Comparison of ENCODE assay signal across 26 cellular contexts in genomic region chr3:111800472-111800871, GRCh38. TPM values are rescaled to one million over a fixed set of nuclear protein-coding genes. Genes with fewer than 3 reads are reported as not detected.
DNase-seq lines count a peak whose midpoint lies in the region; ATAC-seq, FAIRE-seq and TF ChIP-seq lines count a peak whose summit lies in the region.
"Had no signal": no experiment of that assay in that cellular context is flagged by ENCODE, and none has a peak within 500 bp of the region (broad histone marks: within the 10 kb centered on the region; RNA-seq: fewer than 3 reads in every experiment).

No MANE protein-coding gene starts in this region.

- no peak overlapping the region for H2AFZ ChIP-seq in HepG2 (ENCODE audit: low read length)
- peak overlapping the region; percentile 48 for H2AFZ ChIP-seq in smooth muscle cell (ENCODE audit: low read depth)

- TF ChIP-seq EP300 in HepG2 (IDR thresholded peaks at IDR 0.05; ENCODE audit: low read depth in 2 of 2, low read length in 2 of 2) (no peak), HepG2 (CRISPR knock-in tag; IDR thresholded peaks at IDR 0.05; ENCODE audit: borderline replicate concordance) (no peak)

- no peaks in the 10 kb centered on the region for H3K79me2 ChIP-seq in HepG2 (ENCODE audit: insufficient read depth, low read length)
- no peaks in the 10 kb centered on the region for H3K79me2 ChIP-seq in smooth muscle cell (ENCODE audit: low read depth)

- no peak for DNase-seq in D721Med (ENCODE audit: insufficient read length, low spot score)
- no peak for DNase-seq in adipocyte (ENCODE audit: low read depth)
- DNase-seq in HepG2 (ENCODE audit: low spot score) = no peak
- no peak for DNase-seq in smooth muscle cell (lab: John Stamatoyannopoulos, UW; ENCODE audit: unreplicated experiment)
- DNase-seq in dedifferentiated amniotic fluid mesenchymal stem cell (ENCODE audit: extremely low spot score) = no peak
- no peak for DNase-seq in activated T-cell treated with anti-CD3 and anti-CD28 coated beads, Interleukin-2, amount 50 U/mL, for 72 hours
- DNase-seq in type B pancreatic cell (ENCODE audit: extremely low spot score, unreplicated experiment) = no peak
- DNase-seq: activated CD4-positive, alpha-beta T cell treated with anti-CD3 and anti-CD28 coated beads for 48 hours; activated CD8-positive, alpha-beta memory T cell treated with anti-CD3 and anti-CD28 coated beads, Interleukin-2, amount 10 ng/mL, durations not matched to agents 7 days and 5 days; central memory CD4-positive, alpha-beta T cell; H7; Karpas-422; left cardiac atrium; NCI-H1048; NCI-H187 treated with DMSO at 0.1 percent for 48 hours; NCI-H526 treated with DMSO at 0.1 percent for 48 hours; stimulated activated CD8-positive, alpha-beta memory T cell treated with anti-CD3 and anti-CD28 coated beads, Interleukin-4, amount 100 ng/mL, for 48 hours had no signal

- FAIRE-seq in D721Med (lab: Jason Lieb, UNC) (peak; percentile 56), HepG2 (lab: Jason Lieb, UNC) (no peak)
- FAIRE-seq: GM12891 had no signal

- no peak overlapping the region for H3K27ac ChIP-seq in HepG2 (ENCODE audit: extremely low read length, insufficient read depth, low read length)
- peak overlapping the region; percentile 90 for H3K27ac ChIP-seq in smooth muscle cell (ENCODE audit: low read depth)
- H3K27ac ChIP-seq: SK-N-MC, VCaP had no signal

- CTCF ChIA-PET in HepG2 (lab: Yijun Ruan, JAX; ENCODE audit: low intra/inter-chr PET ratio, low total read pairs) = no interaction called here

- H3K27me3 ChIP-seq in adipocyte (replicated peaks; ENCODE audit: control insufficient read depth, insufficient read depth, low read length) = no peaks in the 10 kb centered on the region
- H3K27me3 ChIP-seq in HepG2 (ENCODE audit: control insufficient read depth in 1 of 2, insufficient read depth in 2 of 2, low read length in 2 of 2) = no peaks in the 10 kb centered on the region
- no peaks in the 10 kb centered on the region for H3K27me3 ChIP-seq in smooth muscle cell (ENCODE audit: low read depth)
- H3K27me3 ChIP-seq: ascending aorta had no signal

- H3K9ac ChIP-seq in adipocyte (ENCODE audit: low read length) (peak overlapping the region; percentile 66), HepG2 (ENCODE audit: insufficient read depth, low read depth, low read length) (no peak overlapping the region), smooth muscle cell (ENCODE audit: low read depth) (no peak overlapping the region)

- no peak for TF ChIP-seq POLR2A in HepG2 (IDR thresholded peaks at IDR 0.05; ENCODE audit: insufficient read depth in 1 of 2, low read depth in 2 of 2, low read length in 2 of 2)

- H3K9me3 Mint-ChIP-seq in activated T-cell treated with anti-CD3 and anti-CD28 coated beads, Interleukin-2, amount 50 U/mL, for 72 hours = peaks cover 3% of the 10 kb centered on the region in 2 donors
- H3K9me3 Mint-ChIP-seq in type B pancreatic cell = peaks cover 4% of the 10 kb centered on the region
- H3K9me3 Mint-ChIP-seq: activated naive CD4-positive, alpha-beta T cell treated with anti-CD3 and anti-CD28 coated beads, Interleukin-2, amount 50 U/mL, for 24 hours had no signal

- H3K27me3 Mint-ChIP-seq in activated T-cell treated with anti-CD3 and anti-CD28 coated beads, Interleukin-2, amount 50 U/mL, for 72 hours (ENCODE audit: low read depth) = no peaks in the 10 kb centered on the region
- H3K27me3 Mint-ChIP-seq in type B pancreatic cell = no peaks in the 10 kb centered on the region
- H3K27me3 Mint-ChIP-seq: activated naive CD4-positive, alpha-beta T cell treated with anti-CD3 and anti-CD28 coated beads, Interleukin-2, amount 50 U/mL, for 24 hours had no signal

- no peaks in the 10 kb centered on the region for H3K9me3 ChIP-seq in adipocyte (ENCODE audit: control insufficient read depth, low read length)
- no peaks in the 10 kb centered on the region for H3K9me3 ChIP-seq in HepG2 (ENCODE audit: low read length)
- no peaks in the 10 kb centered on the region for H3K9me3 ChIP-seq in smooth muscle cell (replicated peaks; ENCODE audit: low read depth)
- H3K9me3 ChIP-seq: ascending aorta had no signal

- peaks cover 58% of the 10 kb centered on the region for H3K4me1 ChIP-seq in adipocyte (ENCODE audit: control insufficient read depth, insufficient read depth, low read length)
- H3K4me1 ChIP-seq in HepG2 (ENCODE audit: insufficient read depth, low read length) = peaks cover 15% of the 10 kb centered on the region
- no peaks in the 10 kb centered on the region for H3K4me1 ChIP-seq in smooth muscle cell (ENCODE audit: low read depth)

- H3K4me3 Mint-ChIP-seq in activated T-cell treated with anti-CD3 and anti-CD28 coated beads, Interleukin-2, amount 50 U/mL, for 72 hours = no peak overlapping the region
- H3K4me3 Mint-ChIP-seq in type B pancreatic cell = no peak overlapping the region
- H3K4me3 Mint-ChIP-seq: activated CD8-positive, alpha-beta memory T cell treated with anti-CD3 and anti-CD28 coated beads, Interleukin-2, amount 10 ng/mL, durations not matched to agents 7 days and 5 days; activated naive CD4-positive, alpha-beta T cell treated with anti-CD3 and anti-CD28 coated beads, Interleukin-2, amount 50 U/mL, for 24 hours; activated T-helper 1 cell treated with anti-CD3 and anti-CD28 coated beads, Interleukin-12 subunit alpha, Interleukin-12 subunit beta, Interleukin-2, Interleukin-4 antibody, amounts not matched to agents 30 ng/mL and 10 ng/mL and 1 ng/mL, durations not matched to agents 14 hours and 24 hours and 36 hours; CD14-positive monocyte had no signal

- H3K4me1 Mint-ChIP-seq in activated T-cell treated with anti-CD3 and anti-CD28 coated beads, Interleukin-2, amount 50 U/mL, for 72 hours (ENCODE audit: low read depth) = no peaks in the 10 kb centered on the region
- peaks cover 20% of the 10 kb centered on the region for H3K4me1 Mint-ChIP-seq in type B pancreatic cell (ENCODE audit: unreplicated experiment)
- H3K4me1 Mint-ChIP-seq: activated CD8-positive, alpha-beta memory T cell treated with anti-CD3 and anti-CD28 coated beads, Interleukin-2, amount 10 ng/mL, durations not matched to agents 7 days and 5 days; activated naive CD4-positive, alpha-beta T cell treated with anti-CD3 and anti-CD28 coated beads, Interleukin-2, amount 50 U/mL, for 24 hours had no signal

- intact Hi-C loops in HepG2 (cut with micrococcal nuclease; ENCODE audit: unreplicated experiment) = no loop called here

- H3F3A ChIP-seq in smooth muscle cell (ENCODE audit: low read depth) = peaks cover 27% of the 10 kb centered on the region

- H3K27ac Mint-ChIP-seq in activated T-cell treated with anti-CD3 and anti-CD28 coated beads, Interleukin-2, amount 50 U/mL, for 72 hours = no peak overlapping the region
- H3K27ac Mint-ChIP-seq in type B pancreatic cell = no peak overlapping the region
- H3K27ac Mint-ChIP-seq: activated CD8-positive, alpha-beta memory T cell treated with anti-CD3 and anti-CD28 coated beads, Interleukin-2, amount 10 ng/mL, durations not matched to agents 7 days and 5 days; activated naive CD4-positive, alpha-beta T cell treated with anti-CD3 and anti-CD28 coated beads, Interleukin-2, amount 50 U/mL, for 24 hours; activated T-helper 1 cell treated with anti-CD3 and anti-CD28 coated beads, Interleukin-12 subunit alpha, Interleukin-12 subunit beta, Interleukin-2, Interleukin-4 antibody, amounts not matched to agents 30 ng/mL and 10 ng/mL and 1 ng/mL, durations not matched to agents 14 hours and 24 hours and 36 hours; CD14-positive monocyte had no signal

- TF ChIP-seq CTCF in D721Med (IDR thresholded peaks at IDR 0.05; ENCODE audit: insufficient read depth, missing control alignments) (no peak), HepG2 (CRISPR knock-in tag; IDR thresholded peaks at IDR 0.05) (no peak), smooth muscle cell (IDR thresholded peaks at IDR 0.05; ENCODE audit: borderline replicate concordance, insufficient read depth, poor library complexity, severe bottlenecking) (no peak), type B pancreatic cell (conservative IDR thresholded peaks at IDR 0.05) (no peak)

- BruUV-seq in HepG2 (replicated peaks; lab: Mats Ljungman, UMichigan) = no TSS peak

- no peak for TF ChIP-seq RAD21 in HepG2 (CRISPR knock-in tag; IDR thresholded peaks at IDR 0.05)

- H3K4me3 ChIP-seq in adipocyte (ENCODE audit: low read length) = peak overlapping the region; percentile 18
- no peak overlapping the region for H3K4me3 ChIP-seq in HepG2 (replicated peaks in 1 of 3; ENCODE audit: insufficient read depth in 1 of 3, low read depth in 2 of 3, low read length in 3 of 3)
- H3K4me3 ChIP-seq in smooth muscle cell = no peak overlapping the region
- H3K4me3 ChIP-seq: ascending aorta, SK-N-MC had no signal

- no peak overlapping the region for H3K4me2 ChIP-seq in HepG2 (ENCODE audit: low read depth, low read length)
- peak overlapping the region; percentile 18 for H3K4me2 ChIP-seq in smooth muscle cell

- ATAC-seq in HepG2 (peak; percentile 44; the same call in 1 of the 3 replicates), GM21717 (IDR thresholded peaks at IDR 0.05; ENCODE audit: unreplicated experiment) (no peak)
- no peak for ATAC-seq in activated T-cell treated with anti-CD3 and anti-CD28 coated beads, Interleukin-2, amount 50 U/mL, for 72 hours (replicated peaks in 1 of 2)
- ATAC-seq: activated CD8-positive, alpha-beta memory T cell treated with anti-CD3 and anti-CD28 coated beads, Interleukin-2, amount 10 ng/mL, durations not matched to agents 7 days and 5 days; left cardiac atrium; sciatic nerve had no signal

- no peaks in the 10 kb centered on the region; the same call in 1 of the 2 replicates for H4K20me1 ChIP-seq in HepG2 (ENCODE audit: insufficient read depth, low read length)
- no peaks in the 10 kb centered on the region for H4K20me1 ChIP-seq in smooth muscle cell (ENCODE audit: low read depth)

- H3K36me3 Mint-ChIP-seq in activated T-cell treated with anti-CD3 and anti-CD28 coated beads, Interleukin-2, amount 50 U/mL, for 72 hours (ENCODE audit: insufficient read depth in 2 of 2) = peaks cover 0 to 3% of the 10 kb centered on the region in 2 donors
- no peaks in the 10 kb centered on the region for H3K36me3 Mint-ChIP-seq in type B pancreatic cell
- H3K36me3 Mint-ChIP-seq: activated CD8-positive, alpha-beta memory T cell treated with anti-CD3 and anti-CD28 coated beads, Interleukin-2, amount 10 ng/mL, durations not matched to agents 7 days and 5 days; activated naive CD4-positive, alpha-beta T cell treated with anti-CD3 and anti-CD28 coated beads, Interleukin-2, amount 50 U/mL, for 24 hours; CD14-positive monocyte had no signal

- POLR2A ChIA-PET in HepG2 (lab: Yijun Ruan, JAX) = no interaction called here

- in situ Hi-C loops in HepG2 (cut with HindIII; ENCODE audit: extremely low pct_ligation_motif_present, low pct_unique_long_range_greater_than_20kb) = no loop called here

- 22% methylated on average over 1 of the region's 1 CpG for WGBS in HepG2 (ENCODE audit: low lambda C conversion rate)
- WGBS in smooth muscle cell (ENCODE audit: low lambda C conversion rate) = 49% methylated on average over 1 of the region's 1 CpG

- H3K36me3 ChIP-seq in adipocyte (ENCODE audit: control insufficient read depth, insufficient read depth, low read length, severe bottlenecking) = no peaks in the 10 kb centered on the region
- no peaks in the 10 kb centered on the region for H3K36me3 ChIP-seq in HepG2 (replicated peaks in 1 of 2; ENCODE audit: control insufficient read depth in 1 of 2, insufficient read depth in 2 of 2, low read length in 2 of 2)
- H3K36me3 ChIP-seq in smooth muscle cell (ENCODE audit: low read depth) = no peaks in the 10 kb centered on the region
- H3K36me3 ChIP-seq: ascending aorta had no signal

RNA-seq across cellular contexts. Expression of gene PHLDB2, which starts 58.6 kb away (rescaled TPM):
- total RNA-seq in HepG2 (2016; rRNA removed; fragmentation: Illumina TruSeq; extraction: Trizol) (21.5 and 23.6 TPM in 2 replicates), smooth muscle cell (79.7 and 93.3 TPM in 2 replicates), type B pancreatic cell (ENCODE audit: low replicate concordance) (33.2 and 43.5 TPM in 2 replicates)
- total RNA-seq in HepG2 (2016; cell fraction: cytosol; rRNA removed; fragmentation: Illumina TruSeq; extraction: Trizol; ENCODE audit: low read depth) = 6.9 and 8.0 TPM in 2 replicates
- 21.0 and 22.1 TPM in 2 replicates for total RNA-seq in HepG2 (2016; cell fraction: insoluble cytoplasmic fraction; rRNA removed; fragmentation: Illumina TruSeq; extraction: Trizol)
- total RNA-seq in HepG2 (2016; cell fraction: membrane; rRNA removed; fragmentation: Illumina TruSeq; extraction: Trizol) = 7.5 and 8.6 TPM in 2 replicates
- total RNA-seq in HepG2 (2016; cell fraction: nucleus; rRNA removed; fragmentation: Illumina TruSeq; extraction: Trizol) = 47.1 and 49.2 TPM in 2 replicates
- polyA plus RNA-seq in HepG2 (2011; rRNA removed) (8.4 and 8.7 TPM in 2 replicates), smooth muscle cell (40.5 and 45.4 TPM in 2 replicates)
- 4.0 and 4.6 TPM in 2 replicates for polyA plus RNA-seq in HepG2 (2011; cell fraction: cytosol; rRNA removed)
- 16.3 and 16.8 TPM in 2 replicates for polyA plus RNA-seq in HepG2 (2011; cell fraction: nucleus; rRNA removed)
- polyA plus RNA-seq in HepG2 (2012) = 8.4 and 12.0 TPM in 2 replicates
- 0.75 and 0.92 TPM in 2 replicates for polyA plus RNA-seq in HepG2 (2016; cell fraction: cytosol; fragmentation: Illumina TruSeq; extraction: Trizol; ENCODE audit: low read depth)
- polyA plus RNA-seq in HepG2 (2016; cell fraction: insoluble cytoplasmic fraction; fragmentation: Illumina TruSeq; extraction: Trizol; ENCODE audit: low read depth) = 17.4 and 18.0 TPM in 2 replicates
- 2.9 and 3.1 TPM in 2 replicates for polyA plus RNA-seq in HepG2 (2016; cell fraction: membrane; fragmentation: Illumina TruSeq; extraction: Trizol; ENCODE audit: low read depth)
- 34.5 and 36.8 TPM in 2 replicates for polyA plus RNA-seq in HepG2 (2016; cell fraction: nucleus; fragmentation: Illumina TruSeq; extraction: Trizol; ENCODE audit: insufficient read depth, low read depth)
- 27.7 and 69.1 TPM in 2 replicates for polyA minus RNA-seq in HepG2 (2011; rRNA and poly(A)+ RNA removed; ENCODE audit: low replicate concordance)
- polyA minus RNA-seq in HepG2 (2011; cell fraction: cytosol; rRNA and poly(A)+ RNA removed) = 12.6 and 13.0 TPM in 2 replicates
- 99.5 and 104 TPM in 2 replicates for polyA minus RNA-seq in HepG2 (2011; cell fraction: nucleus; rRNA and poly(A)+ RNA removed)
- total RNA-seq in activated T-cell treated with anti-CD3 and anti-CD28 coated beads, Interleukin-2, amount 50 U/mL, for 72 hours = 1 to 10 TPM; 1.1 to 2.5 TPM
